In genomic region chr5:137737349-137738256, GRCh38 we compare ENCODE assay signal across 9 cellular contexts. TPM values are rescaled to one million over a fixed set of nuclear protein-coding genes. Genes with fewer than 3 reads are reported as not detected.
DNase-seq lines count a peak whose midpoint lies in the region; ATAC-seq and TF ChIP-seq lines count a peak whose summit lies in the region.
"Had no signal": no experiment of that assay in that cellular context is flagged by ENCODE, and none has a peak within 500 bp of the region (broad histone marks: within the 10 kb centered on the region; RNA-seq: fewer than 3 reads in every experiment).

No MANE protein-coding gene starts in this region.

- H3K27me3 Mint-ChIP-seq in activated T-cell treated with anti-CD3 and anti-CD28 coated beads, Interleukin-2, amount 50 U/mL, for 24 hours = no peaks in the 10 kb centered on the region

- intact Hi-C loops in heart right ventricle (cut with DNase I) (loop anchor here in 5 of 10 donors (2.0 to 5.0 kb wide), 4 partner anchors 40 to 113 kb away; no protein-coding TSS in a partner anchor), uterus (cut with DNase I; ENCODE audit: low total_unique reads) (no loop called here)

- ATAC-seq in heart right ventricle (peak; percentile 45 to 92 (median 74)), HG03571 (IDR thresholded peaks at IDR 0.05; ENCODE audit: unreplicated experiment) (no peak)

- peaks cover 15% of the 10 kb centered on the region for H3K9me3 Mint-ChIP-seq in activated T-cell treated with anti-CD3 and anti-CD28 coated beads, Interleukin-2, amount 50 U/mL, for 24 hours

- no peak overlapping the region for H3K4me3 Mint-ChIP-seq in activated T-cell treated with anti-CD3 and anti-CD28 coated beads, Interleukin-2, amount 50 U/mL, for 24 hours

- no peak for TF ChIP-seq CTCF in heart right ventricle (IDR thresholded peaks at IDR 0.05)
- TF ChIP-seq CTCF in uterus (IDR thresholded peaks at IDR 0.05) = no peak

- peaks cover 15% of the 10 kb centered on the region for H3K4me1 Mint-ChIP-seq in activated T-cell treated with anti-CD3 and anti-CD28 coated beads, Interleukin-2, amount 50 U/mL, for 24 hours (ENCODE audit: low read depth)

- no peaks in the 10 kb centered on the region for H3K36me3 ChIP-seq in heart right ventricle
- no peaks in the 10 kb centered on the region for H3K36me3 ChIP-seq in uterus

- H3K27me3 ChIP-seq in heart right ventricle (no peaks in the 10 kb centered on the region), uterus (no peaks in the 10 kb centered on the region)

- no peak for TF ChIP-seq POLR2A in uterus (IDR thresholded peaks at IDR 0.05)

- H3K27ac ChIP-seq in heart right ventricle (peak overlapping the region; percentile 42 to 89 (median 78)), uterus (peak overlapping the region in 1 of 2 donors; percentile 70)

- H3K27ac Mint-ChIP-seq in activated T-cell treated with anti-CD3 and anti-CD28 coated beads, Interleukin-2, amount 50 U/mL, for 24 hours = no peak overlapping the region

- DNase-seq in stimulated activated CD4-positive, alpha-beta T cell treated with anti-CD3 and anti-CD28 coated beads, Interleukin-12 subunit alpha, Interleukin-12 subunit beta, amount 100 ng/mL, for 24 hours (ENCODE audit: low read depth in 2 of 2) = peak; percentile 11 to 17
- no peak for DNase-seq in stimulated activated CD4-positive, alpha-beta T cell treated with anti-CD3 and anti-CD28 coated beads, Interleukin-4, amount 100 ng/mL, for 4 hours
- peak; percentile 50 for DNase-seq in activated T-cell treated with anti-CD3 and anti-CD28 coated beads, Interleukin-2, amount 50 U/mL, for 24 hours
- DNase-seq in heart right ventricle = peak; percentile 14 to 78
- DNase-seq in uterus = peak; percentile 20 to 42
- no peak for DNase-seq in ecto neural progenitor cell (ENCODE audit: low spot score)
- no peak for DNase-seq in H4 (ENCODE audit: low spot score)
- DNase-seq: NCI-H1694 treated with DMSO at 0.1 percent for 48 hours had no signal

- H3K36me3 Mint-ChIP-seq in activated T-cell treated with anti-CD3 and anti-CD28 coated beads, Interleukin-2, amount 50 U/mL, for 24 hours (ENCODE audit: low read depth) = peaks cover 6% of the 10 kb centered on the region

- peaks cover 15 to 71% (median 57%) of the 10 kb centered on the region in 9 donors for H3K4me1 ChIP-seq in heart right ventricle
- H3K4me1 ChIP-seq in uterus = peaks cover 0 to 6% of the 10 kb centered on the region in 2 donors

- WGBS in heart right ventricle, 2 donors = 23 to 27% methylated on average over 5 of the region's 5 CpGs

- H3K9me3 ChIP-seq in heart right ventricle (peaks cover 0 to 6% (median 0%) of the 10 kb centered on the region in 11 donors), uterus (no peaks in the 10 kb centered on the region)

- H3K4me3 ChIP-seq in heart right ventricle (no peak overlapping the region), uterus (no peak overlapping the region)

RNA-seq across cellular contexts. Expression of gene KLHL3, which starts 1.7 kb away (rescaled TPM):
- 10 to 100 TPM; 20.4 to 37.4 (median 28.2) TPM for total RNA-seq in heart right ventricle
- 10 to 100 TPM; 12.4 to 23.2 TPM for polyA plus RNA-seq in heart right ventricle
- total RNA-seq in uterus = 10 to 100 TPM in 2 of 4 donors, 1 to 10 TPM in 2; 3.1 to 21.8 (median 8.9) TPM
- 0.27 and 0.37 TPM in 2 replicates for total RNA-seq in H4 (2014; rRNA removed; shearing (Covaris generic))

RNA-seq across cellular contexts. Expression of gene HNRNPA0, which starts 16.6 kb away (rescaled TPM):
- total RNA-seq in heart right ventricle = 10 to 100 TPM; 12.4 to 23.8 (median 17.4) TPM
- polyA plus RNA-seq in heart right ventricle = 10 to 100 TPM in 1 of 2 donors, 1 to 10 TPM in 1; 7.9 to 17.9 TPM
- total RNA-seq in uterus = 10 to 100 TPM in 2 of 4 donors, 1 to 10 TPM in 2; 5.9 to 44.7 (median 21.0) TPM
- 9.2 and 10.7 TPM in 2 replicates for total RNA-seq in H4 (2014; rRNA removed; shearing (Covaris generic))

Comparison
In these comparisons a context has a peak if more than half of its experiments do, and no peak if none do; other contexts are left out.
1. DNase-seq: peak in stimulated activated CD4-positive, alpha-beta T cell treated with anti-CD3 and anti-CD28 coated beads, Interleukin-12 subunit alpha, Interleukin-12 subunit beta, amount 100 ng/mL, for 24 hours (2 of 2), activated T-cell treated with anti-CD3 and anti-CD28 coated beads, Interleukin-2, amount 50 U/mL, for 24 hours (single experiment), heart right ventricle (2 of 2) and uterus (2 of 2); none in stimulated activated CD4-positive, alpha-beta T cell treated with anti-CD3 and anti-CD28 coated beads, Interleukin-4, amount 100 ng/mL, for 4 hours (0 of 2), ecto neural progenitor cell (single experiment) and H4 (single experiment).